Comparison of ENCODE assay signal across 9 cellular contexts in the genomic region with DNA sequence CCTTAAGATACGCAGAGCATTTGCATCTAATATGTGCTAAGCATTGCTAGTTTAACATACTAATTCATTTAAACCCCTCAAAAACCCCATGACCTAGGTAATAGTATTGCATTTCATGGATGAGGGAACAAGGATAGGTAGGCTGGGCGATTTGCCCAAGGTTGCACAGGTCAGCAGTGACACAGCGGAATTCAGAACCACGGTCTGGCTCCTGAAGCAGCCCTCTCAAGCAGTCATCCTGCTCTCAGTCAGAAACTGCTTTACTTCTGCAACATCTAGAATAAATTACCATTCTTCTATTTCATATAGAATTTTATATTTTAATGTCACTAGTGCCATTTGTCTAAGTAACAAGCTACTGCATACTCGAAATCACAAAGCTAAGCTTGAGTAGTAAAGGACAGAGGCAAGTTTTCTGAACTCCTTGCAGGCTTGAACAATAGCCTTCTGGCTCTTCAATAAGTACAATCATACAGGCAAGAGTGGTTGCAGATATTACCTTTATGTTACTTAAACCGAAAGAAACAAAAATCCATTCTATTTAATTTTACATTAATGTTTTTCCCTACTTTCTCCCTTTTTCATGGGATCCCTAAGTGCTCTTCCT. TPM values are rescaled to one million over a fixed set of nuclear protein-coding genes. Genes with fewer than 3 reads are reported as not detected.
DNase-seq lines count a peak whose midpoint lies in the region; ATAC-seq, FAIRE-seq and TF ChIP-seq lines count a peak whose summit lies in the region.
"Had no signal": no experiment of that assay in that cellular context is flagged by ENCODE, and none has a peak within 500 bp of the region (broad histone marks: within the 10 kb centered on the region; RNA-seq: fewer than 3 reads in every experiment).

No MANE protein-coding gene starts in this region.

- peak; percentile 58 for DNase-seq in ELF-1 (ENCODE audit: low read depth, low spot score)
- DNase-seq in NCI-H2029 treated with DMSO at 0.1 percent for 48 hours (lab: John Stamatoyannopoulos, UW) = peak; percentile 34
- DNase-seq in kidney = peak; percentile 87
- DNase-seq in activated CD4-positive, CD25-positive, alpha-beta regulatory T cell treated with anti-CD3 and anti-CD28 coated beads, Interleukin-2, amount 50 U/mL, for 72 hours = no peak
- DNase-seq in effector memory CD8-positive, alpha-beta T cell = no peak
- no peak for DNase-seq in RWPE1 (ENCODE audit: low spot score)
- no peak for DNase-seq in stimulated activated CD4-positive, alpha-beta T cell treated with anti-CD3 and anti-CD28 coated beads, Interleukin-2, amount 100 ng/mL, for 48 hours

- peak overlapping the region; percentile 65 to 92 for H3K4me3 ChIP-seq in kidney (ENCODE audit: low read length in 2 of 2)

- H3K27ac Mint-ChIP-seq in effector memory CD8-positive, alpha-beta T cell = no peak overlapping the region
- H3K27ac Mint-ChIP-seq: activated naive CD8-positive, alpha-beta T cell had no signal

- peaks cover 44 to 53% of the 10 kb centered on the region in 2 donors for H3K27me3 Mint-ChIP-seq in effector memory CD8-positive, alpha-beta T cell

- H3K9me3 ChIP-seq in kidney (ENCODE audit: control insufficient read depth in 1 of 2, low read length in 2 of 2) = no peaks in the 10 kb centered on the region

- no peaks in the 10 kb centered on the region for H3K36me3 Mint-ChIP-seq in effector memory CD8-positive, alpha-beta T cell (ENCODE audit: insufficient read depth)
- H3K36me3 Mint-ChIP-seq: activated naive CD8-positive, alpha-beta T cell had no signal

- peak; percentile 23 for ATAC-seq in GM21529 (IDR thresholded peaks at IDR 0.05; ENCODE audit: unreplicated experiment)
- no peak for ATAC-seq in effector memory CD8-positive, alpha-beta T cell (replicated peaks)

- H3K9ac ChIP-seq in kidney (ENCODE audit: low read length in 2 of 2) = peak overlapping the region in 1 of 2 donors; percentile 62

- intact Hi-C loops in kidney (cut with DNase I) = loop anchor here (10.0 kb wide), 1 partner anchor 120 kb away; no protein-coding TSS in a partner anchor

- H3K27ac ChIP-seq in kidney (ENCODE audit: low read depth in 2 of 2, low read length in 2 of 2) = peak overlapping the region; percentile 57 to 86
- no peak overlapping the region for H3K27ac ChIP-seq in RWPE1

- TF ChIP-seq CTCF in kidney (IDR thresholded peaks at IDR 0.05; ENCODE audit: borderline replicate concordance, extremely low read depth, insufficient read depth) (no peak), RWPE1 (conservative IDR thresholded peaks at IDR 0.05; ENCODE audit: low read depth) (no peak)

- H3K4me1 Mint-ChIP-seq in effector memory CD8-positive, alpha-beta T cell (ENCODE audit: low read depth in 2 of 2) = peaks cover 4 to 5% of the 10 kb centered on the region in 2 donors

- FAIRE-seq in kidney (lab: Jason Lieb, UNC) = peak; percentile 69

- peaks cover 0 to 18% of the 10 kb centered on the region in 2 donors for H3K4me1 ChIP-seq in kidney (ENCODE audit: control insufficient read depth in 1 of 2, insufficient read depth in 1 of 2, low read depth in 1 of 2, low read length in 2 of 2)

- CTCF ChIA-PET in RWPE1 (lab: Yijun Ruan, JAX) = interaction anchor here (0.9 to 2.5 kb wide), 3 partner anchors 122 to 472 kb away, joined by 3 to 23 read pairs (median 7); no protein-coding TSS in a partner anchor

- H3K36me3 ChIP-seq in kidney (ENCODE audit: control insufficient read depth in 1 of 2, insufficient read depth in 2 of 2, low read length in 2 of 2) = peaks cover 2 to 5% of the 10 kb centered on the region in 2 donors

- no peaks in the 10 kb centered on the region for H3K9me3 Mint-ChIP-seq in effector memory CD8-positive, alpha-beta T cell

- POLR2A ChIA-PET in RWPE1 (lab: Yijun Ruan, JAX; ENCODE audit: low non-redundant PET) = no interaction called here

- peak overlapping the region in 1 of 2 donors; percentile 40 for H3K4me3 Mint-ChIP-seq in effector memory CD8-positive, alpha-beta T cell
- H3K4me3 Mint-ChIP-seq: activated naive CD8-positive, alpha-beta T cell had no signal

RNA-seq across cellular contexts. Expression of gene SPP1, which starts 0.6 kb away (rescaled TPM):
- total RNA-seq in kidney = 5,484 TPM
- 6,594 TPM for polyA plus RNA-seq in kidney (ENCODE audit: insufficient read depth, low read depth, low replicate concordance)

RNA-seq across cellular contexts. Expression of gene PKD2, which starts 32.5 kb away (rescaled TPM):
- 92.6 TPM for total RNA-seq in kidney
- polyA plus RNA-seq in kidney (ENCODE audit: insufficient read depth, low read depth, low replicate concordance) = 21.2 TPM

Comparison
In these comparisons a context has a peak if more than half of its experiments do, and no peak if none do; other contexts are left out.
1. DNase-seq: peak in ELF-1 (single experiment), NCI-H2029 treated with DMSO at 0.1 percent for 48 hours (single experiment) and kidney (single experiment); none in activated CD4-positive, CD25-positive, alpha-beta regulatory T cell treated with anti-CD3 and anti-CD28 coated beads, Interleukin-2, amount 50 U/mL, for 72 hours (single experiment), effector memory CD8-positive, alpha-beta T cell (0 of 3), RWPE1 (single experiment) and stimulated activated CD4-positive, alpha-beta T cell treated with anti-CD3 and anti-CD28 coated beads, Interleukin-2, amount 100 ng/mL, for 48 hours (0 of 2).